Comparison of ENCODE assay signal across 8 cellular contexts in the genomic region with DNA sequence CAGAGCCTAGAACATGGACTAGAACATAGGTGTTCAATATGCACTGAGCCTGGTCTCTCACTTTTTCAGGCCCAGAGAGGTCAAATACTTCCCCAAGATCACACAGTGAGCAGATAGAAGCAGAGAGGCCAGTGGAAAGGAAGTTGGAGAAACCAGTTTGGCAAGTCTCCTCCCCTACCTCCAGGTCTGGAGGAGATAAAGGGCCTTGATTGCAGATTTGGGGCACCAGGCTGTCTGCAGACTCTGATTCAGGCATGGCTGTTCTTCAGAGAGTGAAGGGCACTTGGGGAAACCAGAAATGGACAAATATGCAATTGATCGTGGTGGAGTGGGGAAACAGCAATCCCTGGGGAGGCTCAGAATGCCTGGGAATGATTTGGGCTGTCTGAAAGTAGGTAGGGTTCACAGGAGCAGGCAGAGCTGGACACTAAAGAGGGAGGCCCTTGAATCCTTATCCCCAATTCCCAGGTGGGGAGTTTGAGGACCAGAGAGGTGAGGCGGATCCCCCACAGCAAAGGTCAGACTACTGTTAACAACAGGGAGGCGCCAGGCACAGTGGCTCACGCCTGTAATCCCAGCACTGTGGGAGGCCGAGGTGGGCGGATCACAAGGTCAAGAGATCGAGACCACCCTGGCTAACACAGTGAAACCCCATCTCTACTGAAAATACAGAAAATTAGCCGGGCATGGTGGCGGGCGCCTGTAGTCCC. TPM values are rescaled to one million over a fixed set of nuclear protein-coding genes. Genes with fewer than 3 reads are reported as not detected.
DNase-seq lines count a peak whose midpoint lies in the region; ATAC-seq and TF ChIP-seq lines count a peak whose summit lies in the region.

No MANE protein-coding gene starts in this region.

- H3K36me3 ChIP-seq in IMR-90 (ENCODE audit: control insufficient read depth, insufficient read depth, low read length): peaks cover 30% of the 10 kb centered on the region
- H3K36me3 ChIP-seq in mucosa of stomach (ENCODE audit: control insufficient read depth, insufficient read depth, low read length): peaks cover 3% of the 10 kb centered on the region
- H3K36me3 ChIP-seq in ovary: no peaks in the 10 kb centered on the region

- H3K4ac ChIP-seq in IMR-90 (ENCODE audit: low read depth, low read length): peak overlapping the region; percentile 52

- TF ChIP-seq POLR2A in IMR-90 (IDR thresholded peaks at IDR 0.05; ENCODE audit: low read depth, low read length) (no peak), ovary (IDR thresholded peaks at IDR 0.05) (no peak)

- H4K91ac ChIP-seq in IMR-90 (ENCODE audit: insufficient read depth, low read depth, low read length): no peak overlapping the region; the same call in 1 of the 2 replicates

- H4K5ac ChIP-seq in IMR-90 (ENCODE audit: low read depth, low read length): no peak overlapping the region

- H3K4me1 Mint-ChIP-seq in MCF 10A (ENCODE audit: insufficient read depth, unreplicated experiment): peaks cover 63% of the 10 kb centered on the region

- peak overlapping the region; percentile 94 for H3K27ac Mint-ChIP-seq in MCF 10A (ENCODE audit: low read depth, unreplicated experiment)

- DNase-seq in AG10803 (ENCODE audit: low read depth) (peak; percentile 69), IMR-90 (no peak), MCF 10A (ENCODE audit: unreplicated experiment) (no peak), ovary (no peak), ACHN (no peak)
- no peak for DNase-seq in stimulated activated CD4-positive, alpha-beta T cell treated with anti-CD3 and anti-CD28 coated beads, Interleukin-1b, Interleukin-23, amount 100 ng/mL, for 48 hours

- H3K9me1 ChIP-seq in IMR-90 (ENCODE audit: insufficient read depth, low read length): peaks cover 41% of the 10 kb centered on the region

- no peak overlapping the region for H3K56ac ChIP-seq in IMR-90 (ENCODE audit: extremely low read depth, insufficient read depth, low read length)

- H3K27ac ChIP-seq in IMR-90 (ENCODE audit: insufficient read depth, low read length) (peak overlapping the region; percentile 7; the same call in 1 of the 2 replicates), ovary (no peak overlapping the region)

- no peak overlapping the region for H4K8ac ChIP-seq in IMR-90 (ENCODE audit: low read depth in 2 of 2, low read length in 2 of 2)

- in situ Hi-C loops in IMR-90 (cut with MboI; ENCODE audit: low sequenced_read_pairs) (no loop called here), ACHN (cut with HindIII; ENCODE audit: low pct_ligation_motif_present, low pct_unique_long_range_greater_than_20kb, low sequenced_read_pairs) (no loop called here)

- H3K9me3 ChIP-seq in IMR-90 (ENCODE audit: control insufficient read depth, insufficient read depth, low read length) (no peaks in the 10 kb centered on the region), mucosa of stomach (ENCODE audit: control insufficient read depth, low read length) (no peaks in the 10 kb centered on the region), ovary (no peaks in the 10 kb centered on the region)

- POLR2A ChIA-PET in IMR-90 (lab: Charles Lee; ENCODE audit: unreplicated experiment): no interaction called here
- POLR2A ChIA-PET in MCF 10A (lab: Yijun Ruan, JAX): interaction anchor here (0.6 to 19.2 kb wide), 12 partner anchors 12 to 807 kb away, joined by 3 to 386 read pairs (median 12); partner anchors contain the start of genes PTPN1 and UBE2V1

- H3K14ac ChIP-seq in IMR-90 (replicated peaks; ENCODE audit: low read depth, low read length): peak overlapping the region; percentile 54; the same call in 1 of the 2 replicates

- H3K79me1 ChIP-seq in IMR-90 (ENCODE audit: low read depth in 1 of 2, low read length in 2 of 2): peaks cover 21 to 75% of the 10 kb centered on the region in 2 experiments; a peak in 3 of 4 replicates

- H2AK9ac ChIP-seq in IMR-90 (replicated peaks; ENCODE audit: low read depth, low read length, poor library complexity): peak overlapping the region; percentile 58

- TF ChIP-seq CTCF in AG10803 (conservative IDR thresholded peaks at IDR 0.05; ENCODE audit: low read length) (no peak), IMR-90 (conservative IDR thresholded peaks at IDR 0.05; ENCODE audit: low read depth, low read length) (no peak), MCF 10A (IDR thresholded peaks at IDR 0.05; ENCODE audit: unreplicated experiment) (no peak), ovary (IDR thresholded peaks at IDR 0.05) (no peak)

- peaks cover 56% of the 10 kb centered on the region for H4K20me1 ChIP-seq in IMR-90 (ENCODE audit: insufficient read depth, low read length)

- no peak for TF ChIP-seq RAD21 in IMR-90 (IDR thresholded peaks at IDR 0.05; ENCODE audit: low read length)

- peaks cover 13% of the 10 kb centered on the region for H3K36me3 Mint-ChIP-seq in MCF 10A (ENCODE audit: insufficient read depth, unreplicated experiment)

- H3K4me1 ChIP-seq in IMR-90 (ENCODE audit: control insufficient read depth, insufficient read depth, low read length): peaks cover 38% of the 10 kb centered on the region
- peaks cover 67% of the 10 kb centered on the region for H3K4me1 ChIP-seq in mucosa of stomach (ENCODE audit: control insufficient read depth, insufficient read depth, low read length)
- H3K4me1 ChIP-seq in ovary (ENCODE audit: insufficient read depth): peaks cover 10% of the 10 kb centered on the region

- H2BK15ac ChIP-seq in IMR-90 (ENCODE audit: low read depth, low read length): no peak overlapping the region

- H3K4me3 Mint-ChIP-seq in MCF 10A (ENCODE audit: unreplicated experiment): peak overlapping the region; percentile 87

- H3K4me3 ChIP-seq in AG10803 (ENCODE audit: low read length): peak overlapping the region; percentile 35
- no peak overlapping the region for H3K4me3 ChIP-seq in IMR-90 (ENCODE audit: insufficient read depth, low read depth, low read length)
- H3K4me3 ChIP-seq in mucosa of stomach (ENCODE audit: low read length): no peak overlapping the region
- no peak overlapping the region for H3K4me3 ChIP-seq in ovary

- H3K27me3 ChIP-seq in IMR-90 (ENCODE audit: control insufficient read depth, insufficient read depth, low read length): no peaks in the 10 kb centered on the region
- H3K27me3 ChIP-seq in mucosa of stomach (ENCODE audit: control insufficient read depth, insufficient read depth, low read length): no peaks in the 10 kb centered on the region
- H3K27me3 ChIP-seq in ovary: no peaks in the 10 kb centered on the region

- intact Hi-C loops in IMR-90 (cut with micrococcal nuclease): no loop called here
- intact Hi-C loops in MCF 10A (cut with micrococcal nuclease): no loop called here
- intact Hi-C loops in ovary (cut with DNase I): loop anchor here in 1 of 4 donors (10.0 kb wide), 1 partner anchor 166 kb away; the partner anchor contains the start of gene SNAI1

- H3K23ac ChIP-seq in IMR-90 (ENCODE audit: low read depth, low read length): peak overlapping the region; percentile 56; the same call in 1 of the 2 replicates

- dilution Hi-C loops in IMR-90 (cut with HindIII; ENCODE audit: low sequenced_read_pairs, unreplicated experiment): no loop called here

- peak overlapping the region; percentile 2; the same call in 1 of the 2 replicates for H3K9ac ChIP-seq in IMR-90 (ENCODE audit: low read depth, low read length)
- H3K9ac ChIP-seq in mucosa of stomach (ENCODE audit: low read length): peak overlapping the region; percentile 64

- H2BK5ac ChIP-seq in IMR-90 (ENCODE audit: low read depth, low read length, poor library complexity, severe bottlenecking): no peak overlapping the region

- WGBS in IMR-90 (ENCODE audit: extremely low coverage in 2 of 2, insufficient read length in 1 of 2), 2 experiments: 70% methylated on average over 2 of the region's 10 CpGs; no CpG with 5 or more reads in 1 of the 2 experiments
- 77 to 79% (median 78%) methylated on average over 10 of the region's 10 CpGs for WGBS in ovary, 3 donors

- H3K9me3 Mint-ChIP-seq in MCF 10A (ENCODE audit: unreplicated experiment): no peaks in the 10 kb centered on the region

- ATAC-seq in IMR-90 (ENCODE audit: low read depth) (no peak), GM18858 (IDR thresholded peaks at IDR 0.05; ENCODE audit: unreplicated experiment) (no peak)

- CTCF ChIA-PET in IMR-90 (lab: Yijun Ruan, JAX): no interaction called here
- CTCF ChIA-PET in MCF 10A (lab: Yijun Ruan, JAX): interaction anchor here (0.7 to 8.5 kb wide), 15 partner anchors 8 to 364 kb away, joined by 3 to 408 read pairs (median 8); partner anchors contain the start of gene UBE2V1

- H2BK120ac ChIP-seq in IMR-90 (ENCODE audit: low read depth, low read length): no peak overlapping the region

- H3K27me3 Mint-ChIP-seq in MCF 10A (ENCODE audit: insufficient read depth, unreplicated experiment): no peaks in the 10 kb centered on the region

- H3K4me2 ChIP-seq in IMR-90 (ENCODE audit: low read depth, low read length): peak overlapping the region; percentile 51; the same call in 1 of the 2 replicates

- no peak for TF ChIP-seq EP300 in ovary (IDR thresholded peaks at IDR 0.05)

- H2AFZ ChIP-seq in IMR-90 (replicated peaks; ENCODE audit: low read length, poor library complexity): no peak overlapping the region

- H2AK5ac ChIP-seq in IMR-90 (ENCODE audit: low read depth, low read length): no peak overlapping the region; the same call in 1 of the 2 replicates

- H3K18ac ChIP-seq in IMR-90 (ENCODE audit: low read depth, low read length): no peak overlapping the region

- H2BK20ac ChIP-seq in IMR-90 (ENCODE audit: low read depth, low read length): no peak overlapping the region

- no TSS peak for BruUV-seq in IMR-90 (replicated peaks; lab: Mats Ljungman, UMichigan)
- BruUV-seq in MCF 10A (replicated peaks; lab: Mats Ljungman, UMichigan): no TSS peak

RNA-seq across cellular contexts. Expression of gene PEDS1, which starts 2.3 kb away (rescaled TPM):
- total RNA-seq in IMR-90 (2012; rRNA removed): 24.0 and 25.3 TPM in 2 replicates
- 59.9 and 67.6 TPM in 2 replicates for polyA plus RNA-seq in IMR-90 (2012; rRNA removed)
- 26.9 and 58.5 TPM in 2 replicates for polyA plus RNA-seq in IMR-90 (2012; cell fraction: cytosol; rRNA removed)
- 24.5 and 45.9 TPM in 2 replicates for polyA plus RNA-seq in IMR-90 (2012; cell fraction: nucleus; rRNA removed; ENCODE audit: low replicate concordance)
- total RNA-seq in MCF 10A (2022): 26.0 and 30.5 TPM in 2 replicates
- total RNA-seq in ovary: 10 to 100 TPM in 6 of 7 donors, 1 to 10 TPM in 1; 7.5 to 18.2 (median 12.6) TPM
- 10 to 100 TPM; 11.6 to 11.7 TPM for polyA plus RNA-seq in ovary

RNA-seq across cellular contexts. Expression of gene UBE2V1, which starts 38.2 kb away (rescaled TPM):
- total RNA-seq in IMR-90 (2012; rRNA removed): 20.1 and 41.4 TPM in 2 replicates
- 128 and 138 TPM in 2 replicates for polyA plus RNA-seq in IMR-90 (2012; rRNA removed)
- polyA plus RNA-seq in IMR-90 (2012; cell fraction: cytosol; rRNA removed): 46.2 and 74.3 TPM in 2 replicates
- polyA plus RNA-seq in IMR-90 (2012; cell fraction: nucleus; rRNA removed; ENCODE audit: low replicate concordance): 37.1 and 141 TPM in 2 replicates
- total RNA-seq in MCF 10A (2022): 99.5 and 110 TPM in 2 replicates
- total RNA-seq in ovary: 10 to 100 TPM; 51.0 to 90.3 (median 77.2) TPM
- 100 to 1,000 TPM in 1 of 2 donors, 10 to 100 TPM in 1; 43.6 to 189 TPM for polyA plus RNA-seq in ovary

RNA-seq across cellular contexts. Expression of gene CEBPB, which starts 39.4 kb away (rescaled TPM):
- total RNA-seq in IMR-90 (2012; rRNA removed) (3.4 and 6.9 TPM in 2 replicates), MCF 10A (2022) (221 and 226 TPM in 2 replicates), ovary (100 to 1,000 TPM in 5 of 7 donors, 10 to 100 TPM in 2; 84.1 to 296 (median 153) TPM)
- polyA plus RNA-seq in IMR-90 (2012; rRNA removed) (17.4 and 33.6 TPM in 2 replicates), ovary (10 to 100 TPM; 15.7 to 19.2 TPM)
- polyA plus RNA-seq in IMR-90 (2012; cell fraction: cytosol; rRNA removed): 18.5 and 103 TPM in 2 replicates
- 98.3 and 167 TPM in 2 replicates for polyA plus RNA-seq in IMR-90 (2012; cell fraction: nucleus; rRNA removed; ENCODE audit: low replicate concordance)

Comparison
In these comparisons a context has a peak if more than half of its experiments do, and no peak if none do; other contexts are left out.
1. RNA of gene CEBPB, which starts 39.4 kb away (total RNA-seq): 221 to 226 TPM in MCF 10A and 84.1 to 296 TPM in ovary; 3.4 to 6.9 TPM in IMR-90; every median in the first group is over 10 times any median in the second.